1 cellular context compared by ENCODE assay signal in the genomic region with DNA sequence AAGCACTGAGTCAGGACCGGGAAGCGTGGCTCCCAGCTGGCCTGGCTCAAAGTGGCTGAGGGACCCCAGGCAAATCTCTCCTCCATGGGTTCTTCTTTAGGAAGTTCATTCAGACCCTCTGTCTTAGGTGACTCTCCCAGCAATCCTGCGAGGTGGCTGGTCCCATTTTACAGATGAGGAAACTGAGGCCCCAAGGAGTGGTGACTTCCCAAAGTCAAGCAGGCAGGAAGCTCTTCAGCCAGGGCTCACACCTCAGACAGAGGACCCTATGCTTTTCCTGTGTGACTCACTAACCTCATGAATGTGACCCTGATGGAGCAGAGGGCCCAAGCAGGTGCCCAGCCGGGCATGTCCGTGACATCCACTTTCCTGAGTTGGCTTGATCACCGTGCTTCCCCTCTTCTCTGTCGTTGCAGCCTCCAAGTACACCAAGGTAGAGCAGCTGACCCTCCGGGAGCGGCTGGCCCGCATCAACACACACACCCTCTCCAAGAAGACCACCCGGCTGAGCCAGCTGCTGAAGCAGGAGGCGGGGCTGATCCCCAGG.
TF ChIP-seq lines count a peak whose summit lies in the region.

No MANE protein-coding gene starts in this region.

TF ChIP-seq in IMR-90, 13 proteins besides CTCF, POLR2A, EP300 and RAD21 (continued from another document):
- TF ChIP-seq SMC3 (IDR thresholded peaks at IDR 0.05; ENCODE audit: low read depth, low read length) (no peak), RCOR1 (IDR thresholded peaks at IDR 0.05; ENCODE audit: insufficient replicate concordance, low read length) (no peak)
